Comparison of ENCODE assay signal across 27 cellular contexts in genomic region chr6:78533876-78534275, GRCh38.
"Had no signal": no experiment of that assay in that cellular context is flagged by ENCODE, and none has a peak within 500 bp of the region (broad histone marks: within the 10 kb centered on the region; RNA-seq: fewer than 3 reads in every experiment).

No MANE protein-coding gene starts in this region.

- H3K27ac ChIP-seq: dorsolateral prefrontal cortex, esophagus muscularis mucosa, foreskin keratinocyte, gastroesophageal sphincter had no signal

- H3K4me1 ChIP-seq: esophagus muscularis mucosa, gastroesophageal sphincter had no signal

- ATAC-seq: activated CD4-positive, alpha-beta T cell treated with anti-CD3 and anti-CD28 coated beads for 36 hours; activated CD8-positive, alpha-beta memory T cell treated with anti-CD3 and anti-CD28 coated beads, Interleukin-2, amount 10 ng/mL, durations not matched to agents 7 days and 5 days; activated CD8-positive, alpha-beta T cell treated with anti-CD3 and anti-CD28 coated beads, Interleukin-2, amount 10 ng/mL, durations not matched to agents 7 days and 5 days; activated T-cell treated with anti-CD3 and anti-CD28 coated beads, Interleukin-2, amount 50 U/mL, for 72 hours; foreskin keratinocyte; gastroesophageal sphincter; T-helper 17 cell had no signal

- H3K9me3 ChIP-seq: esophagus muscularis mucosa, gastroesophageal sphincter had no signal

- H3K4me3 ChIP-seq: dorsolateral prefrontal cortex, esophagus muscularis mucosa, gastroesophageal sphincter had no signal

- H3K27me3 ChIP-seq: esophagus muscularis mucosa, foreskin keratinocyte, gastroesophageal sphincter had no signal

- DNase-seq: activated CD4-positive, alpha-beta memory T cell treated with anti-CD3 and anti-CD28 coated beads for 36 hours; activated CD4-positive, alpha-beta T cell treated with anti-CD3 and anti-CD28 coated beads for 36 hours; activated CD4-positive, alpha-beta T cell treated with anti-CD3 and anti-CD28 coated beads, Interleukin-2, amount 10 ng/mL, durations not matched to agents 24 days and 14 days; activated CD4-positive, CD25-positive, alpha-beta regulatory T cell; activated CD4-positive, CD25-positive, alpha-beta regulatory T cell treated with anti-CD3 and anti-CD28 coated beads, Interleukin-2, amount 50 U/mL, for 72 hours; activated CD8-positive, alpha-beta memory T cell treated with anti-CD3 and anti-CD28 coated beads, Interleukin-2, amount 10 ng/mL, durations not matched to agents 7 days and 5 days; activated CD8-positive, alpha-beta memory T cell treated with anti-CD3 and anti-CD28 coated beads, Interleukin-2, amount 50 U/mL, for 4 hours; activated CD8-positive, alpha-beta T cell treated with anti-CD3 and anti-CD28 coated beads, Interleukin-2, amount 10 ng/mL, durations not matched to agents 7 days and 5 days; activated gamma-delta T cell; activated naive CD4-positive, alpha-beta T cell; activated naive CD4-positive, alpha-beta T cell treated with anti-CD3 and anti-CD28 coated beads, Interleukin-2, amount 50 U/mL, for 16 hours; activated T-cell treated with anti-CD3 and anti-CD28 coated beads, Interleukin-2, amount 50 U/mL, for 24 hours; activated T-cell treated with anti-CD3 and anti-CD28 coated beads, Interleukin-2, amount 50 U/mL, for 72 hours; amniotic stem cell; anterior cingulate cortex; caudate nucleus; cortex of kidney; dorsolateral prefrontal cortex; effector memory CD4-positive, alpha-beta T cell; endodermal cell; erythroblast; foreskin keratinocyte; T-helper 1 cell; T-helper 17 cell; T1000 had no signal

- H3K36me3 ChIP-seq: esophagus muscularis mucosa, gastroesophageal sphincter had no signal
